12 cellular contexts compared by ENCODE assay signal in genomic region chrY:7302306-7302705, GRCh38.
"Had no signal": no experiment of that assay in that cellular context is flagged by ENCODE, and none has a peak within 500 bp of the region (broad histone marks: within the 10 kb centered on the region; RNA-seq: fewer than 3 reads in every experiment).

No MANE protein-coding gene starts in this region.

- H3K27ac Mint-ChIP-seq: nephron progenitor cell had no signal

- H3K9me3 Mint-ChIP-seq: nephron progenitor cell had no signal

- H3K4me3 Mint-ChIP-seq: memory B cell, nephron progenitor cell had no signal

- H3K27me3 Mint-ChIP-seq: memory B cell had no signal

- DNase-seq: activated CD4-positive, CD25-positive, alpha-beta regulatory T cell treated with anti-CD3 and anti-CD28 coated beads, Interleukin-2, amount 50 U/mL, for 72 hours; activated T-cell treated with anti-CD3 and anti-CD28 coated beads, Interleukin-2, amount 50 U/mL, for 48 hours; gastrocnemius medialis; heart right ventricle; left lung; nephron progenitor cell; Right ventricle myocardium superior; sigmoid colon; SK-N-SH; stimulated activated CD4-positive, alpha-beta T cell treated with anti-CD3 and anti-CD28 coated beads, Interleukin-12 subunit alpha, Interleukin-12 subunit beta, amount 100 ng/mL, for 4 hours; stomach had no signal

- H3K4me1 Mint-ChIP-seq: nephron progenitor cell had no signal

- ATAC-seq: gastrocnemius medialis, heart right ventricle, left lung had no signal
